ENCODE assay signal across 11 cellular contexts in genomic region chr6:104711371-104711770, GRCh38.
DNase-seq lines count a peak whose midpoint lies in the region; ATAC-seq and TF ChIP-seq lines count a peak whose summit lies in the region.
"Had no signal": no experiment of that assay in that cellular context is flagged by ENCODE, and none has a peak within 500 bp of the region (broad histone marks: within the 10 kb centered on the region; RNA-seq: fewer than 3 reads in every experiment).

No MANE protein-coding gene starts in this region.

- H3K4me1 Mint-ChIP-seq in activated naive CD4-positive, alpha-beta T cell treated with anti-CD3 and anti-CD28 coated beads for 36 hours (ENCODE audit: low read depth): peaks cover under 1% of the 10 kb centered on the region

- intact Hi-C loops in lower lobe of right lung (cut with DNase I): no loop called here
- intact Hi-C loops in activated naive CD4-positive, alpha-beta T cell treated with anti-CD3 and anti-CD28 coated beads for 36 hours (cut with micrococcal nuclease): no loop called here

- H3K9me3 Mint-ChIP-seq in activated naive CD4-positive, alpha-beta T cell treated with anti-CD3 and anti-CD28 coated beads for 36 hours: peaks cover 7% of the 10 kb centered on the region

- no peaks in the 10 kb centered on the region for H3K9me3 ChIP-seq in adipocyte (ENCODE audit: control insufficient read depth, low read length)
- H3K9me3 ChIP-seq in lower lobe of right lung: no peaks in the 10 kb centered on the region
- H3K9me3 ChIP-seq: sigmoid colon had no signal

- H3K27ac ChIP-seq in lower lobe of right lung: no peak overlapping the region
- H3K27ac ChIP-seq: sigmoid colon had no signal

- no peaks in the 10 kb centered on the region for H3K27me3 Mint-ChIP-seq in activated naive CD4-positive, alpha-beta T cell treated with anti-CD3 and anti-CD28 coated beads for 36 hours (ENCODE audit: low read depth)

- TF ChIP-seq CTCF in lower lobe of right lung (IDR thresholded peaks at IDR 0.05): no peak

- H3K36me3 ChIP-seq in adipocyte (ENCODE audit: control insufficient read depth, insufficient read depth, low read length, severe bottlenecking): no peaks in the 10 kb centered on the region
- H3K36me3 ChIP-seq in lower lobe of right lung: no peaks in the 10 kb centered on the region
- H3K36me3 ChIP-seq: sigmoid colon had no signal

- no peaks in the 10 kb centered on the region for H3K36me3 Mint-ChIP-seq in activated naive CD4-positive, alpha-beta T cell treated with anti-CD3 and anti-CD28 coated beads for 36 hours (ENCODE audit: low read depth)

- CTCF ChIA-PET in activated naive CD4-positive, alpha-beta T cell treated with anti-CD3 and anti-CD28 coated beads for 36 hours (lab: Charles Lee): interaction anchor here (0.6 kb wide), 1 partner anchor 62 kb away, joined by 3 read pairs; no protein-coding TSS in a partner anchor

- no peak overlapping the region for H3K27ac Mint-ChIP-seq in activated naive CD4-positive, alpha-beta T cell treated with anti-CD3 and anti-CD28 coated beads for 36 hours

- H3K4me3 Mint-ChIP-seq in activated naive CD4-positive, alpha-beta T cell treated with anti-CD3 and anti-CD28 coated beads for 36 hours: no peak overlapping the region

- H3K4me3 ChIP-seq in adipocyte (ENCODE audit: low read length) (no peak overlapping the region), lower lobe of right lung (no peak overlapping the region)
- H3K4me3 ChIP-seq: sigmoid colon had no signal

- H3K4me1 ChIP-seq in adipocyte (ENCODE audit: control insufficient read depth, insufficient read depth, low read length) (peaks cover 10% of the 10 kb centered on the region), lower lobe of right lung (no peaks in the 10 kb centered on the region)
- H3K4me1 ChIP-seq: sigmoid colon had no signal

- ATAC-seq in lower lobe of right lung: peak; percentile 89 to 96
- ATAC-seq in HG03439 (IDR thresholded peaks at IDR 0.05; ENCODE audit: unreplicated experiment): no peak

- DNase-seq in DMS79 treated with DMSO at 0.1 percent for 48 hours (lab: John Stamatoyannopoulos, UW) (peak; percentile 56), NCI-H2029 (lab: John Stamatoyannopoulos, UW) (peak; percentile 87), adipocyte (ENCODE audit: low read depth) (peak; percentile 73), lower lobe of right lung (no peak), NCI-H1048 (lab: John Stamatoyannopoulos, UW) (no peak), H4 (ENCODE audit: low spot score) (no peak)
- no peak for DNase-seq in activated naive CD4-positive, alpha-beta T cell treated with anti-CD3 and anti-CD28 coated beads for 36 hours
- DNase-seq: hippocampal formation, sigmoid colon, SW 1271 had no signal

- H3K27me3 ChIP-seq in adipocyte (replicated peaks; ENCODE audit: control insufficient read depth, insufficient read depth, low read length): no peaks in the 10 kb centered on the region
- H3K27me3 ChIP-seq in lower lobe of right lung (ENCODE audit: low read depth): no peaks in the 10 kb centered on the region
- H3K27me3 ChIP-seq: sigmoid colon had no signal

- no peak overlapping the region for H3K9ac ChIP-seq in adipocyte (ENCODE audit: low read length)

Comparison
In these comparisons a context has a peak if more than half of its experiments do, and no peak if none do; other contexts are left out.
1. DNase-seq: peak in DMS79 treated with DMSO at 0.1 percent for 48 hours (single experiment), NCI-H2029 (single experiment) and adipocyte (single experiment); none in lower lobe of right lung (single experiment), NCI-H1048 (single experiment), activated naive CD4-positive, alpha-beta T cell treated with anti-CD3 and anti-CD28 coated beads for 36 hours (single experiment) and H4 (single experiment).